In the genomic region with DNA sequence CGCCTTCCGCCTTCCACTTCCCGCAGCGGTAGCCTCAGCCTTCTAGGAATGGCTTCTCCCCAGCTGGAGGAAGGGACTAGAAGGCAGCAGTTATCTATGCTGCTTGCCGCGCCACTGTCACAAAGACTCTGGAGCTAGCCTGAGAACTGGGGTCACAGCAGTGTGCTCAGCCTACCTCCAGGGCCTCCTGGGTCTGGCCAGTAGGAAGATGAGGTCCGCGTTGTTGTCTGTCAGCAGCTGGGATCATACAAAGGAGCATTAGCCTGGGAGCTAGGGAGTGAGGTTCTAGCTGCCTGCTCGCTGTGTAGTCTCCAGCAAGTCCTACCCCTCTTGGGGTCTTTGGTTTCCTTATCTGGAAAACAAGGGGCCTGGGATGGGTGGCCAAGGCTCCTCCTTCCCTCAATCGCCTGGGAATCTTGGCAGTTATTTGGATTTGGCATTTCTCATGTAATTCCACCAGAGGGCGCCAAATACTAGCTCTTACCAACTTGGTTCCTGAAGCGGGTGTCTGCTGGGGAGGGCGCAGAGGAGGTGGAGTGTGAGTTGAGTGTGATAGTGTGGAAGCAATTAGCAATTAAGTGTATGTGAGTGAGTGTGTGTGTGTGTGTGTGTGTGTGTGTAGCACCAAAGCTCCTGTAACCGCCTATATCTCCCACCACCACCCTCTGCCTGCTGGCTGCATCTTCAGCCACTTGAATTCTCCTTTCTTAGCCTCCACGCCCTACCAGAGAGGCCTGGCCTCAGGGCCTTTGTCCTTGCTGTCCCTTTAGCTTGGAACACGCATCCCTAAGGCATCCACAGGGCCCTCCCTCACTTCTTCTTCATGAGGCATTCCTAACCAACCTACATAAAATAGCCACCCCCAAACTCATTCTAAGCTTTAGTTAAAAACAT, we compare ENCODE assay signal across 8 cellular contexts.
A peak's percentile ranks its signal among the peaks of the same experiment; 100 is the strongest.
DNase-seq lines count a peak whose midpoint lies in the region; ATAC-seq and TF ChIP-seq lines count a peak whose summit lies in the region.

No MANE protein-coding gene starts in this region.

- no peak overlapping the region for H3K9ac ChIP-seq in H9 (ENCODE audit: extremely low read depth, insufficient read length, low read length)

- H3K79me2 ChIP-seq in H9 (ENCODE audit: insufficient read depth, low read length): no peaks in the 10 kb centered on the region

- H3K56ac ChIP-seq in H9 (ENCODE audit: insufficient read length, low read depth, low read length): no peak overlapping the region

- H3K27me3 ChIP-seq in H9 (ENCODE audit: insufficient read depth, low read length) (no peaks in the 10 kb centered on the region), WERI-Rb-1 (ENCODE audit: insufficient read depth, low read depth, severe bottlenecking) (no peaks in the 10 kb centered on the region)

- H3K4me3 Mint-ChIP-seq in H9: no peak overlapping the region
- no peak overlapping the region for H3K4me3 Mint-ChIP-seq in chondrocyte (ENCODE audit: unreplicated experiment)

- H2AFZ ChIP-seq in H9 (ENCODE audit: low read length): no peak overlapping the region

- no peak overlapping the region for H2BK15ac ChIP-seq in H9 (ENCODE audit: low read depth, low read length)

- WGBS in H9 (ENCODE audit: extremely low coverage, insufficient read length, low lambda C conversion rate): no CpG with 5 or more reads among the region's 16 CpGs

- H3K9me3 Mint-ChIP-seq in H9 (peaks cover 23 to 35% of the 10 kb centered on the region in 2 experiments), chondrocyte (ENCODE audit: low read depth) (no peaks in the 10 kb centered on the region)

- no peak overlapping the region for H3K4ac ChIP-seq in H9 (ENCODE audit: low read depth, low read length)

- no peak for ATAC-seq in GM18498 (IDR thresholded peaks at IDR 0.05; ENCODE audit: unreplicated experiment)

- no peaks in the 10 kb centered on the region for H3K23me2 ChIP-seq in H9 (ENCODE audit: insufficient read length, low read depth, low read length, poor library complexity, severe bottlenecking)

- H3K23ac ChIP-seq in H9 (ENCODE audit: insufficient read length, low read depth, low read length): no peak overlapping the region

- no peak overlapping the region for H4K91ac ChIP-seq in H9 (ENCODE audit: insufficient read length, low read depth, low read length)

- no peak overlapping the region for H3K27ac ChIP-seq in H9 (ENCODE audit: insufficient read length, low read depth, low read length)
- H3K27ac ChIP-seq in WERI-Rb-1: no peak overlapping the region

- H4K20me1 ChIP-seq in H9 (ENCODE audit: control insufficient read depth, insufficient read depth, insufficient read length): no peaks in the 10 kb centered on the region

- DNase-seq in DMS 273 (lab: John Stamatoyannopoulos, UW; ENCODE audit: unreplicated experiment) (peak; percentile 83), H9 (peak; percentile 74), NCI-H2029 (lab: John Stamatoyannopoulos, UW) (peak; percentile 47), WERI-Rb-1 (peak; percentile 60), chondrocyte (ENCODE audit: low spot score) (no peak), kidney tubule cell (ENCODE audit: low spot score) (peak; percentile 72)
- peak; percentile 51 for DNase-seq in stimulated activated CD4-positive, alpha-beta T cell treated with anti-CD3 and anti-CD28 coated beads, Interleukin-4, amount 100 ng/mL, for 24 hours

- H3K36me3 Mint-ChIP-seq in H9 (ENCODE audit: insufficient read depth in 1 of 3, low read depth in 3 of 3) (peaks cover 15 to 24% (median 22%) of the 10 kb centered on the region in 3 experiments; a peak in 6 of 7 replicates), chondrocyte (ENCODE audit: low read depth) (peaks cover 6% of the 10 kb centered on the region)

- H3K4me2 ChIP-seq in H9 (ENCODE audit: insufficient read depth, insufficient read length, low read length): no peak overlapping the region

- H3K4me1 ChIP-seq in H9 (ENCODE audit: insufficient read depth, low read length): no peaks in the 10 kb centered on the region

- H3K9me3 ChIP-seq in H9 (ENCODE audit: control insufficient read depth, low read depth, low read length): no peaks in the 10 kb centered on the region
- peaks cover 2% of the 10 kb centered on the region for H3K9me3 ChIP-seq in WERI-Rb-1 (ENCODE audit: severe bottlenecking)

- H3K27ac Mint-ChIP-seq in H9: no peak overlapping the region
- no peak overlapping the region for H3K27ac Mint-ChIP-seq in chondrocyte (ENCODE audit: unreplicated experiment)

- H3K18ac ChIP-seq in H9 (ENCODE audit: insufficient read length, low read depth, low read length): no peak overlapping the region

- H4K5ac ChIP-seq in H9 (ENCODE audit: insufficient read length, low read depth, low read length): no peak overlapping the region

- TF ChIP-seq CTCF in H9 (conservative IDR thresholded peaks at IDR 0.05) (peak; percentile 88), WERI-Rb-1 (IDR thresholded peaks at IDR 0.05; ENCODE audit: low read depth, low read length) (peak; percentile 63), chondrocyte (IDR thresholded peaks at IDR 0.05) (peak; percentile 88)

- H3K79me1 ChIP-seq in H9 (ENCODE audit: insufficient read depth, low read depth, low read length, poor library complexity, severe bottlenecking): no peaks in the 10 kb centered on the region

- no peak overlapping the region for H2AK5ac ChIP-seq in H9 (ENCODE audit: insufficient read length, low read length)

- no peak overlapping the region for H2BK5ac ChIP-seq in H9 (ENCODE audit: insufficient read length, low read length)

- no peak overlapping the region for H2BK20ac ChIP-seq in H9 (ENCODE audit: low read depth, low read length, poor library complexity, severe bottlenecking)

- H3K4me1 Mint-ChIP-seq in H9 (peaks cover 5 to 11% of the 10 kb centered on the region in 2 experiments; a peak in 2 of 4 replicates), chondrocyte (ENCODE audit: low read depth) (no peaks in the 10 kb centered on the region)

- H2BK120ac ChIP-seq in H9 (ENCODE audit: low read depth, low read length, poor library complexity, severe bottlenecking): no peak overlapping the region

- H3K4me3 ChIP-seq in WERI-Rb-1 (ENCODE audit: low read depth, low read length): no peak overlapping the region

- H3T11ph ChIP-seq in H9 (ENCODE audit: low read length): no peak overlapping the region

- H3K36me3 ChIP-seq in WERI-Rb-1: no peaks in the 10 kb centered on the region

- no peak overlapping the region for H4K8ac ChIP-seq in H9 (replicated peaks; ENCODE audit: insufficient read length, low read depth, low read length)

- no peak overlapping the region for H3K14ac ChIP-seq in H9 (ENCODE audit: insufficient read depth, low read length)

- H3K27me3 Mint-ChIP-seq in H9 (ENCODE audit: low read depth) (no peaks in the 10 kb centered on the region), chondrocyte (ENCODE audit: low read depth) (peaks cover 5% of the 10 kb centered on the region)

- no peak overlapping the region for H2BK12ac ChIP-seq in H9 (ENCODE audit: insufficient read length, low read depth, low read length)
